8 cellular contexts compared by ENCODE assay signal in genomic region chr20:29873946-29874345, GRCh38.
DNase-seq lines count a peak whose midpoint lies in the region; ATAC-seq, FAIRE-seq and TF ChIP-seq lines count a peak whose summit lies in the region.

No MANE protein-coding gene starts in this region.

- H3K4me2 ChIP-seq in HepG2 (ENCODE audit: low read depth, low read length) = no peak overlapping the region; the same call in 1 of the 2 replicates

- no peaks in the 10 kb centered on the region for H3K4me1 ChIP-seq in HepG2 (ENCODE audit: insufficient read depth, low read length)

- TF ChIP-seq CTCF in GM10248 (IDR thresholded peaks at IDR 0.05; ENCODE audit: control extremely low read depth, extremely low read depth, low read depth, missing control alignments) (no peak), astrocyte of the cerebellum (IDR thresholded peaks at IDR 0.05; ENCODE audit: low read depth, low read length, missing control alignments) (no peak), HepG2 (CRISPR knock-in tag; IDR thresholded peaks at IDR 0.05) (no peak)

- H3K27me3 ChIP-seq in HepG2 (ENCODE audit: control insufficient read depth in 1 of 2, insufficient read depth in 2 of 2, low read length in 2 of 2) = no peaks in the 10 kb centered on the region

- TF ChIP-seq EP300 in HepG2 (IDR thresholded peaks at IDR 0.05; ENCODE audit: low read depth in 2 of 2, low read length in 2 of 2) (no peak), HepG2 (CRISPR knock-in tag; IDR thresholded peaks at IDR 0.05; ENCODE audit: borderline replicate concordance) (no peak)

- H3K9me3 ChIP-seq in HepG2 (ENCODE audit: low read length) = peaks cover 60% of the 10 kb centered on the region

- intact Hi-C loops in HepG2 (cut with micrococcal nuclease; ENCODE audit: unreplicated experiment) = no loop called here

- in situ Hi-C loops in astrocyte of the cerebellum (cut with HindIII; ENCODE audit: low sequenced_read_pairs) (no loop called here), HepG2 (cut with HindIII; ENCODE audit: extremely low pct_ligation_motif_present, low pct_unique_long_range_greater_than_20kb) (no loop called here)

- peak; percentile 22 for DNase-seq in GM10248 (ENCODE audit: extremely low spot score)
- DNase-seq in NCI-H146 (lab: John Stamatoyannopoulos, UW) = peak; percentile 61
- DNase-seq in astrocyte of the cerebellum (ENCODE audit: low read depth) = no peak
- DNase-seq in HepG2 (ENCODE audit: low spot score) = no peak
- no peak for DNase-seq in NCI-H1048 (lab: John Stamatoyannopoulos, UW)
- DNase-seq in NCI-H226 = no peak
- no peak for DNase-seq in dedifferentiated amniotic fluid mesenchymal stem cell (ENCODE audit: extremely low spot score)

- no peaks in the 10 kb centered on the region for H3K36me3 ChIP-seq in HepG2 (replicated peaks in 1 of 2; ENCODE audit: control insufficient read depth in 1 of 2, insufficient read depth in 2 of 2, low read length in 2 of 2)

- no peak overlapping the region for H2AFZ ChIP-seq in HepG2 (ENCODE audit: low read length)

- H3K27ac ChIP-seq in HepG2 (ENCODE audit: extremely low read length, insufficient read depth, low read length) = no peak overlapping the region

- H3K4me3 ChIP-seq in astrocyte of the cerebellum (ENCODE audit: low read depth, low read length) (peak overlapping the region; percentile 10), HepG2 (replicated peaks in 1 of 3; ENCODE audit: insufficient read depth in 1 of 3, low read depth in 2 of 3, low read length in 3 of 3) (peak overlapping the region in 2 of 3 experiments; percentile 40 to 45; a peak in 3 of 6 replicates)

- H3K79me2 ChIP-seq in HepG2 (ENCODE audit: insufficient read depth, low read length) = no peaks in the 10 kb centered on the region

- BruUV-seq in HepG2 (replicated peaks; lab: Mats Ljungman, UMichigan) = no TSS peak

- H3K9ac ChIP-seq in HepG2 (ENCODE audit: insufficient read depth, low read depth, low read length) = no peak overlapping the region

- ATAC-seq in HepG2 (no peak), GM19324 (IDR thresholded peaks at IDR 0.05; ENCODE audit: low FRiP score, unreplicated experiment) (no peak)

- CTCF ChIA-PET in GM10248 (lab: Yijun Ruan, JAX) (interaction anchor here (1.1 kb wide), 1 partner anchor 750 kb away, joined by 3 read pairs; no protein-coding TSS in a partner anchor), HepG2 (lab: Yijun Ruan, JAX; ENCODE audit: low intra/inter-chr PET ratio, low total read pairs) (no interaction called here)

- no peaks in the 10 kb centered on the region for H4K20me1 ChIP-seq in HepG2 (ENCODE audit: insufficient read depth, low read length)

- no peak for TF ChIP-seq POLR2A in HepG2 (IDR thresholded peaks at IDR 0.05; ENCODE audit: insufficient read depth in 1 of 2, low read depth in 2 of 2, low read length in 2 of 2)

- 72% methylated on average over 27 of the region's 28 CpGs for WGBS in HepG2 (ENCODE audit: low lambda C conversion rate)

- no peak for TF ChIP-seq RAD21 in HepG2 (CRISPR knock-in tag; IDR thresholded peaks at IDR 0.05)

- FAIRE-seq in HepG2 (lab: Jason Lieb, UNC) = no peak

- POLR2A ChIA-PET in GM10248 (lab: Yijun Ruan, JAX) (no interaction called here), HepG2 (lab: Yijun Ruan, JAX) (no interaction called here)

TF ChIP-seq in HepG2, 621 proteins besides CTCF, POLR2A, EP300 and RAD21:
- TF ChIP-seq ZSCAN5A (CRISPR knock-in tag; IDR thresholded peaks at IDR 0.05; ENCODE audit: borderline replicate concordance) = no peak
- TF ChIP-seq DR1 (CRISPR knock-in tag; IDR thresholded peaks at IDR 0.05) = no peak
- TF ChIP-seq POLR2G (IDR thresholded peaks at IDR 0.05; ENCODE audit: low read depth, low read length) = no peak
- no peak for TF ChIP-seq ZNF335 (CRISPR knock-in tag; IDR thresholded peaks at IDR 0.05)
- no peak for TF ChIP-seq THAP9 (CRISPR knock-in tag; IDR thresholded peaks at IDR 0.05; ENCODE audit: borderline replicate concordance)
- no peak for TF ChIP-seq ZNF30 (CRISPR knock-in tag; IDR thresholded peaks at IDR 0.05)
- TF ChIP-seq PHF5A (CRISPR knock-in tag; IDR thresholded peaks at IDR 0.05; ENCODE audit: low read depth, unreplicated experiment) = no peak
- TF ChIP-seq ZMAT5 (CRISPR knock-in tag; IDR thresholded peaks at IDR 0.05; ENCODE audit: borderline replicate concordance, low read depth) = no peak
- no peak for TF ChIP-seq HOXA5 (CRISPR knock-in tag; IDR thresholded peaks at IDR 0.05)
- no peak for TF ChIP-seq NRL (CRISPR knock-in tag; IDR thresholded peaks at IDR 0.05; ENCODE audit: borderline replicate concordance)
- TF ChIP-seq ZBTB44 (CRISPR knock-in tag; IDR thresholded peaks at IDR 0.05) = no peak
- TF ChIP-seq DMTF1 (CRISPR knock-in tag; IDR thresholded peaks at IDR 0.05) = no peak
- TF ChIP-seq CBX5 (CRISPR knock-in tag; IDR thresholded peaks at IDR 0.05; ENCODE audit: borderline replicate concordance) = no peak
- no peak for TF ChIP-seq ATAD3A (CRISPR knock-in tag; IDR thresholded peaks at IDR 0.05)
- no peak for TF ChIP-seq DDIT3 (CRISPR knock-in tag; IDR thresholded peaks at IDR 0.05)
- no peak for TF ChIP-seq ZNF616 (CRISPR knock-in tag; IDR thresholded peaks at IDR 0.05; ENCODE audit: low read depth)

Comparison
In these comparisons a context has a peak if more than half of its experiments do, and no peak if none do; other contexts are left out.
1. DNase-seq: peak in GM10248 (single experiment) and NCI-H146 (single experiment); none in astrocyte of the cerebellum (single experiment), HepG2 (single experiment), NCI-H1048 (single experiment), NCI-H226 (single experiment) and dedifferentiated amniotic fluid mesenchymal stem cell (single experiment).